In genomic region chr15:39426552-39427532, GRCh38 we compare ENCODE assay signal across 1 cellular context.
TF ChIP-seq lines count a peak whose summit lies in the region.

No MANE protein-coding gene starts in this region.

TF ChIP-seq in GM12878, 131 proteins besides CTCF, POLR2A, EP300 and RAD21 (continued from another document and continues in another):
- TF ChIP-seq GATAD2B (conservative IDR thresholded peaks at IDR 0.05; ENCODE audit: low read depth) = no peak
- TF ChIP-seq YBX1 (IDR thresholded peaks at IDR 0.05) = no peak
- TF ChIP-seq TARDBP (IDR thresholded peaks at IDR 0.05; ENCODE audit: borderline replicate concordance) = no peak
- TF ChIP-seq PAX5 (IDR thresholded peaks at IDR 0.05; ENCODE audit: borderline replicate concordance, low read depth, low read length) = peak; percentile 91; the same call in 1 of the 2 replicates
- no peak for TF ChIP-seq FOS (IDR thresholded peaks at IDR 0.05; ENCODE audit: borderline replicate concordance, extremely low read depth, insufficient read length)
- TF ChIP-seq SREBF2 (IDR thresholded peaks at IDR 0.05; ENCODE audit: low read length) = no peak
- TF ChIP-seq ZZZ3 (IDR thresholded peaks at IDR 0.05; ENCODE audit: control insufficient read depth, insufficient read length, low read depth) = no peak
- TF ChIP-seq, protein P1, sequence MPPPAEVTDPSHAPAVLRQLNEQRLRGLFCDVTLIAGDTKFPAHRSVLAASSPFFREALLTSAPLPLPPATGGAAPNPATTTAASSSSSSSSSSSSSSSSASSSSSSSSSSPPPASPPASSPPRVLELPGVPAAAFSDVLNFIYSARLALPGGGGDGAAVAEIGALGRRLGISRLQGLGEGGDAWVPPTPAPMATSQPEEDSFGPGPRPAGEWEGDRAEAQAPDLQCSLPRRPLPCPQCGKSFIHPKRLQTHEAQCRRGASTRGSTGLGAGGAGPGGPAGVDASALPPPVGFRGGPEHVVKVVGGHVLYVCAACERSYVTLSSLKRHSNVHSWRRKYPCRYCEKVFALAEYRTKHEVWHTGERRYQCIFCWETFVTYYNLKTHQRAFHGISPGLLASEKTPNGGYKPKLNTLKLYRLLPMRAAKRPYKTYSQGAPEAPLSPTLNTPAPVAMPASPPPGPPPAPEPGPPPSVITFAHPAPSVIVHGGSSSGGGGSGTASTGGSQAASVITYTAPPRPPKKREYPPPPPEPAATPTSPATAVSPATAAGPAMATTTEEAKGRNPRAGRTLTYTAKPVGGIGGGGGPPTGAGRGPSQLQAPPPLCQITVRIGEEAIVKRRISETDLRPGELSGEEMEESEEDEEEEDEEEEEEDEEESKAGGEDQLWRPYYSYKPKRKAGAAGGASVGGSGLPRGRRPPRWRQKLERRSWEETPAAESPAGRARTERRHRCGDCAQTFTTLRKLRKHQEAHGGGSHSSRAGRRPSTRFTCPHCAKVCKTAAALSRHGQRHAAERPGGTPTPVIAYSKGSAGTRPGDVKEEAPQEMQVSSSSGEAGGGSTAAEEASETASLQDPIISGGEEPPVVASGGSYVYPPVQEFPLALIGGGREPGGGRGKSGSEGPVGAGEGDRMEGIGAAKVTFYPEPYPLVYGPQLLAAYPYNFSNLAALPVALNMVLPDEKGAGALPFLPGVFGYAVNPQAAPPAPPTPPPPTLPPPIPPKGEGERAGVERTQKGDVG (CRISPR knock-in tag; IDR thresholded peaks at IDR 0.05) = no peak
- TF ChIP-seq EGR1 (IDR thresholded peaks at IDR 0.05; ENCODE audit: borderline replicate concordance in 1 of 2, low read depth in 2 of 2, low read length in 2 of 2) = no peak
- TF ChIP-seq, protein P2, sequence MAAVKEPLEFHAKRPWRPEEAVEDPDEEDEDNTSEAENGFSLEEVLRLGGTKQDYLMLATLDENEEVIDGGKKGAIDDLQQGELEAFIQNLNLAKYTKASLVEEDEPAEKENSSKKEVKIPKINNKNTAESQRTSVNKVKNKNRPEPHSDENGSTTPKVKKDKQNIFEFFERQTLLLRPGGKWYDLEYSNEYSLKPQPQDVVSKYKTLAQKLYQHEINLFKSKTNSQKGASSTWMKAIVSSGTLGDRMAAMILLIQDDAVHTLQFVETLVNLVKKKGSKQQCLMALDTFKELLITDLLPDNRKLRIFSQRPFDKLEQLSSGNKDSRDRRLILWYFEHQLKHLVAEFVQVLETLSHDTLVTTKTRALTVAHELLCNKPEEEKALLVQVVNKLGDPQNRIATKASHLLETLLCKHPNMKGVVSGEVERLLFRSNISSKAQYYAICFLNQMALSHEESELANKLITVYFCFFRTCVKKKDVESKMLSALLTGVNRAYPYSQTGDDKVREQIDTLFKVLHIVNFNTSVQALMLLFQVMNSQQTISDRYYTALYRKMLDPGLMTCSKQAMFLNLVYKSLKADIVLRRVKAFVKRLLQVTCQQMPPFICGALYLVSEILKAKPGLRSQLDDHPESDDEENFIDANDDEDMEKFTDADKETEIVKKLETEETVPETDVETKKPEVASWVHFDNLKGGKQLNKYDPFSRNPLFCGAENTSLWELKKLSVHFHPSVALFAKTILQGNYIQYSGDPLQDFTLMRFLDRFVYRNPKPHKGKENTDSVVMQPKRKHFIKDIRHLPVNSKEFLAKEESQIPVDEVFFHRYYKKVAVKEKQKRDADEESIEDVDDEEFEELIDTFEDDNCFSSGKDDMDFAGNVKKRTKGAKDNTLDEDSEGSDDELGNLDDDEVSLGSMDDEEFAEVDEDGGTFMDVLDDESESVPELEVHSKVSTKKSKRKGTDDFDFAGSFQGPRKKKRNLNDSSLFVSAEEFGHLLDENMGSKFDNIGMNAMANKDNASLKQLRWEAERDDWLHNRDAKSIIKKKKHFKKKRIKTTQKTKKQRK (IDR thresholded peaks at IDR 0.05; ENCODE audit: low read depth, low read length) = no peak
- TF ChIP-seq IRF4 (IDR thresholded peaks at IDR 0.05; ENCODE audit: low read depth, low read length) = peak; percentile 83
- no peak for TF ChIP-seq SIN3A (IDR thresholded peaks at IDR 0.05; ENCODE audit: low read depth, low read length)
- no peak for TF ChIP-seq SMARCA5 (IDR thresholded peaks at IDR 0.05)
- TF ChIP-seq HDAC6 (IDR thresholded peaks at IDR 0.05; ENCODE audit: unreplicated experiment) = no peak
- TF ChIP-seq BCL3 (IDR thresholded peaks at IDR 0.05; ENCODE audit: borderline replicate concordance, insufficient read depth, low read depth, low read length, poor library complexity, severe bottlenecking) = peak; percentile 80
- peak; percentile 80 for TF ChIP-seq NFIC (IDR thresholded peaks at IDR 0.05; ENCODE audit: low read depth, low read length)
- no peak for TF ChIP-seq HDAC2 (IDR thresholded peaks at IDR 0.05)
- no peak for TF ChIP-seq NR2C2 (IDR thresholded peaks at IDR 0.05; ENCODE audit: borderline replicate concordance, control insufficient read depth, insufficient read length, low read depth)
- no peak for TF ChIP-seq ESRRA (IDR thresholded peaks at IDR 0.05; ENCODE audit: low read length)
- TF ChIP-seq, protein P3, sequence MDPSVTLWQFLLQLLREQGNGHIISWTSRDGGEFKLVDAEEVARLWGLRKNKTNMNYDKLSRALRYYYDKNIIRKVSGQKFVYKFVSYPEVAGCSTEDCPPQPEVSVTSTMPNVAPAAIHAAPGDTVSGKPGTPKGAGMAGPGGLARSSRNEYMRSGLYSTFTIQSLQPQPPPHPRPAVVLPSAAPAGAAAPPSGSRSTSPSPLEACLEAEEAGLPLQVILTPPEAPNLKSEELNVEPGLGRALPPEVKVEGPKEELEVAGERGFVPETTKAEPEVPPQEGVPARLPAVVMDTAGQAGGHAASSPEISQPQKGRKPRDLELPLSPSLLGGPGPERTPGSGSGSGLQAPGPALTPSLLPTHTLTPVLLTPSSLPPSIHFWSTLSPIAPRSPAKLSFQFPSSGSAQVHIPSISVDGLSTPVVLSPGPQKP (IDR thresholded peaks at IDR 0.05; ENCODE audit: low read depth, low read length) = no peak
- TF ChIP-seq LARP7 (IDR thresholded peaks at IDR 0.05) = no peak
- no peak for TF ChIP-seq PML (IDR thresholded peaks at IDR 0.05; ENCODE audit: low read length)
- TF ChIP-seq RBBP5 (conservative IDR thresholded peaks at IDR 0.05) = no peak
- TF ChIP-seq, protein P4, sequence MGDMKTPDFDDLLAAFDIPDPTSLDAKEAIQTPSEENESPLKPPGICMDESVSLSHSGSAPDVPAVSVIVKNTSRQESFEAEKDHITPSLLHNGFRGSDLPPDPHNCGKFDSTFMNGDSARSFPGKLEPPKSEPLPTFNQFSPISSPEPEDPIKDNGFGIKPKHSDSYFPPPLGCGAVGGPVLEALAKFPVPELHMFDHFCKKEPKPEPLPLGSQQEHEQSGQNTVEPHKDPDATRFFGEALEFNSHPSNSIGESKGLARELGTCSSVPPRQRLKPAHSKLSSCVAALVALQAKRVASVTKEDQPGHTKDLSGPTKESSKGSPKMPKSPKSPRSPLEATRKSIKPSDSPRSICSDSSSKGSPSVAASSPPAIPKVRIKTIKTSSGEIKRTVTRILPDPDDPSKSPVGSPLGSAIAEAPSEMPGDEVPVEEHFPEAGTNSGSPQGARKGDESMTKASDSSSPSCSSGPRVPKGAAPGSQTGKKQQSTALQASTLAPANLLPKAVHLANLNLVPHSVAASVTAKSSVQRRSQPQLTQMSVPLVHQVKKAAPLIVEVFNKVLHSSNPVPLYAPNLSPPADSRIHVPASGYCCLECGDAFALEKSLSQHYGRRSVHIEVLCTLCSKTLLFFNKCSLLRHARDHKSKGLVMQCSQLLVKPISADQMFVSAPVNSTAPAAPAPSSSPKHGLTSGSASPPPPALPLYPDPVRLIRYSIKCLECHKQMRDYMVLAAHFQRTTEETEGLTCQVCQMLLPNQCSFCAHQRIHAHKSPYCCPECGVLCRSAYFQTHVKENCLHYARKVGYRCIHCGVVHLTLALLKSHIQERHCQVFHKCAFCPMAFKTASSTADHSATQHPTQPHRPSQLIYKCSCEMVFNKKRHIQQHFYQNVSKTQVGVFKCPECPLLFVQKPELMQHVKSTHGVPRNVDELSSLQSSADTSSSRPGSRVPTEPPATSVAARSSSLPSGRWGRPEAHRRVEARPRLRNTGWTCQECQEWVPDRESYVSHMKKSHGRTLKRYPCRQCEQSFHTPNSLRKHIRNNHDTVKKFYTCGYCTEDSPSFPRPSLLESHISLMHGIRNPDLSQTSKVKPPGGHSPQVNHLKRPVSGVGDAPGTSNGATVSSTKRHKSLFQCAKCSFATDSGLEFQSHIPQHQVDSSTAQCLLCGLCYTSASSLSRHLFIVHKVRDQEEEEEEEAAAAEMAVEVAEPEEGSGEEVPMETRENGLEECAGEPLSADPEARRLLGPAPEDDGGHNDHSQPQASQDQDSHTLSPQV (IDR thresholded peaks at IDR 0.05) = no peak
- TF ChIP-seq SMC3 (IDR thresholded peaks at IDR 0.05; ENCODE audit: borderline replicate concordance, low read length) = 0 out of 2 replicates have a peak, but pooled peaks have one; percentile 1
- TF ChIP-seq SPI1 (IDR thresholded peaks at IDR 0.05; ENCODE audit: borderline replicate concordance, insufficient read depth, low read depth, low read length) = 0 out of 2 replicates have a peak, but pooled peaks have one; percentile 16
- TF ChIP-seq REST (IDR thresholded peaks at IDR 0.05; ENCODE audit: low read depth, low read length) = no peak
- no peak for TF ChIP-seq FOXK2 (IDR thresholded peaks at IDR 0.05)
- TF ChIP-seq CHD1 (IDR thresholded peaks at IDR 0.05; ENCODE audit: low read depth, low read length) = no peak
- peak; percentile 81 to 85 for TF ChIP-seq IKZF2 (IDR thresholded peaks at IDR 0.05)
- TF ChIP-seq PAX8 (IDR thresholded peaks at IDR 0.05) = no peak
- peak; percentile 96 for TF ChIP-seq CBFB (IDR thresholded peaks at IDR 0.05; ENCODE audit: low read depth)
- TF ChIP-seq, protein P5, sequence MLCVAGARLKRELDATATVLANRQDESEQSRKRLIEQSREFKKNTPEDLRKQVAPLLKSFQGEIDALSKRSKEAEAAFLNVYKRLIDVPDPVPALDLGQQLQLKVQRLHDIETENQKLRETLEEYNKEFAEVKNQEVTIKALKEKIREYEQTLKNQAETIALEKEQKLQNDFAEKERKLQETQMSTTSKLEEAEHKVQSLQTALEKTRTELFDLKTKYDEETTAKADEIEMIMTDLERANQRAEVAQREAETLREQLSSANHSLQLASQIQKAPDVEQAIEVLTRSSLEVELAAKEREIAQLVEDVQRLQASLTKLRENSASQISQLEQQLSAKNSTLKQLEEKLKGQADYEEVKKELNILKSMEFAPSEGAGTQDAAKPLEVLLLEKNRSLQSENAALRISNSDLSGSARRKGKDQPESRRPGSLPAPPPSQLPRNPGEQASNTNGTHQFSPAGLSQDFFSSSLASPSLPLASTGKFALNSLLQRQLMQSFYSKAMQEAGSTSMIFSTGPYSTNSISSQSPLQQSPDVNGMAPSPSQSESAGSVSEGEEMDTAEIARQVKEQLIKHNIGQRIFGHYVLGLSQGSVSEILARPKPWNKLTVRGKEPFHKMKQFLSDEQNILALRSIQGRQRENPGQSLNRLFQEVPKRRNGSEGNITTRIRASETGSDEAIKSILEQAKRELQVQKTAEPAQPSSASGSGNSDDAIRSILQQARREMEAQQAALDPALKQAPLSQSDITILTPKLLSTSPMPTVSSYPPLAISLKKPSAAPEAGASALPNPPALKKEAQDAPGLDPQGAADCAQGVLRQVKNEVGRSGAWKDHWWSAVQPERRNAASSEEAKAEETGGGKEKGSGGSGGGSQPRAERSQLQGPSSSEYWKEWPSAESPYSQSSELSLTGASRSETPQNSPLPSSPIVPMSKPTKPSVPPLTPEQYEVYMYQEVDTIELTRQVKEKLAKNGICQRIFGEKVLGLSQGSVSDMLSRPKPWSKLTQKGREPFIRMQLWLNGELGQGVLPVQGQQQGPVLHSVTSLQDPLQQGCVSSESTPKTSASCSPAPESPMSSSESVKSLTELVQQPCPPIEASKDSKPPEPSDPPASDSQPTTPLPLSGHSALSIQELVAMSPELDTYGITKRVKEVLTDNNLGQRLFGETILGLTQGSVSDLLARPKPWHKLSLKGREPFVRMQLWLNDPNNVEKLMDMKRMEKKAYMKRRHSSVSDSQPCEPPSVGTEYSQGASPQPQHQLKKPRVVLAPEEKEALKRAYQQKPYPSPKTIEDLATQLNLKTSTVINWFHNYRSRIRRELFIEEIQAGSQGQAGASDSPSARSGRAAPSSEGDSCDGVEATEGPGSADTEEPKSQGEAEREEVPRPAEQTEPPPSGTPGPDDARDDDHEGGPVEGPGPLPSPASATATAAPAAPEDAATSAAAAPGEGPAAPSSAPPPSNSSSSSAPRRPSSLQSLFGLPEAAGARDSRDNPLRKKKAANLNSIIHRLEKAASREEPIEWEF (IDR thresholded peaks at IDR 0.05; ENCODE audit: insufficient replicate concordance, low read depth, low read length) = no peak
- TF ChIP-seq ZNF274 (IDR thresholded peaks at IDR 0.05; ENCODE audit: insufficient read depth, insufficient read length) = no peak
- no peak for TF ChIP-seq SMAD5 (IDR thresholded peaks at IDR 0.05; ENCODE audit: low read depth)
